20 cellular contexts compared by ENCODE assay signal in genomic region chr20:51507357-51508036, GRCh38. TPM values are rescaled to one million over a fixed set of nuclear protein-coding genes. Genes with fewer than 3 reads are reported as not detected.
DNase-seq lines count a peak whose midpoint lies in the region; ATAC-seq, FAIRE-seq and TF ChIP-seq lines count a peak whose summit lies in the region.
"Had no signal": no experiment of that assay in that cellular context is flagged by ENCODE, and none has a peak within 500 bp of the region (broad histone marks: within the 10 kb centered on the region; RNA-seq: fewer than 3 reads in every experiment).

No MANE protein-coding gene starts in this region.

- no peak overlapping the region for H3K9ac ChIP-seq in colonic mucosa (ENCODE audit: low read depth in 2 of 2, low read length in 2 of 2)

- no peak for TF ChIP-seq CTCF in CD4-positive, alpha-beta T cell (IDR thresholded peaks at IDR 0.05)
- no peak for TF ChIP-seq CTCF in chondrocyte (IDR thresholded peaks at IDR 0.05)
- no peak for TF ChIP-seq CTCF in nephron (IDR thresholded peaks at IDR 0.05; ENCODE audit: unreplicated experiment in 3 of 3)
- no peak for TF ChIP-seq CTCF in mucosa of descending colon (IDR thresholded peaks at IDR 0.05)
- TF ChIP-seq CTCF in colonic mucosa (IDR thresholded peaks at IDR 0.05): no peak

- peaks cover 65% of the 10 kb centered on the region for H3K4me1 Mint-ChIP-seq in CD4-positive, alpha-beta T cell (ENCODE audit: low read depth)
- peaks cover 60% of the 10 kb centered on the region for H3K4me1 Mint-ChIP-seq in chondrocyte (ENCODE audit: low read depth)
- H3K4me1 Mint-ChIP-seq in nephron: peaks cover 35% of the 10 kb centered on the region
- H3K4me1 Mint-ChIP-seq: WTC11 had no signal

- no peaks in the 10 kb centered on the region for H3K4me1 ChIP-seq in mucosa of descending colon (ENCODE audit: low read depth)
- no peaks in the 10 kb centered on the region for H3K4me1 ChIP-seq in colonic mucosa

- H3K27me3 ChIP-seq in CD4-positive, alpha-beta T cell (ENCODE audit: control insufficient read depth, insufficient read depth, low read length): no peaks in the 10 kb centered on the region
- no peaks in the 10 kb centered on the region for H3K27me3 ChIP-seq in colonic mucosa
- H3K27me3 ChIP-seq: adrenal gland had no signal

- H3K36me3 ChIP-seq in mucosa of descending colon (ENCODE audit: low read depth) (no peaks in the 10 kb centered on the region), colonic mucosa (no peaks in the 10 kb centered on the region)
- H3K36me3 ChIP-seq: adrenal gland had no signal

- POLR2A ChIA-PET in CD4-positive, alpha-beta T cell (lab: Charles Lee): no interaction called here

- H3K36me3 Mint-ChIP-seq in CD4-positive, alpha-beta T cell (ENCODE audit: low read depth): peaks cover 90% of the 10 kb centered on the region
- H3K36me3 Mint-ChIP-seq in chondrocyte (ENCODE audit: low read depth) (peaks cover 2% of the 10 kb centered on the region), nephron (ENCODE audit: low read depth) (no peaks in the 10 kb centered on the region)
- H3K36me3 Mint-ChIP-seq: WTC11 had no signal

- H3K27me3 Mint-ChIP-seq in CD4-positive, alpha-beta T cell: no peaks in the 10 kb centered on the region
- no peaks in the 10 kb centered on the region for H3K27me3 Mint-ChIP-seq in chondrocyte (ENCODE audit: low read depth)
- H3K27me3 Mint-ChIP-seq in nephron (ENCODE audit: low read depth): peaks cover 16% of the 10 kb centered on the region
- H3K27me3 Mint-ChIP-seq: activated CD8-positive, alpha-beta T cell treated with anti-CD3 and anti-CD28 coated beads for 36 hours had no signal

- no peak for ATAC-seq in CD4-positive, alpha-beta T cell (ENCODE audit: poor library complexity)
- no peak for ATAC-seq in mucosa of descending colon
- ATAC-seq: activated CD8-positive, alpha-beta T cell treated with anti-CD3 and anti-CD28 coated beads for 36 hours; WTC11 had no signal

- peak overlapping the region; percentile 39 for H3K27ac Mint-ChIP-seq in CD4-positive, alpha-beta T cell
- H3K27ac Mint-ChIP-seq in chondrocyte (ENCODE audit: unreplicated experiment) (peak overlapping the region; percentile 39), nephron (peak overlapping the region; percentile 18 to 31 (median 22))
- H3K27ac Mint-ChIP-seq: activated CD8-positive, alpha-beta T cell treated with anti-CD3 and anti-CD28 coated beads for 36 hours; WTC11 had no signal

- intact Hi-C loops in CD4-positive, alpha-beta T cell (cut with DNase I, micrococcal nuclease): no loop called here
- intact Hi-C loops in mucosa of descending colon (cut with DNase I, micrococcal nuclease) (no loop called here), colonic mucosa (cut with DNase I) (no loop called here)

- no peak overlapping the region for H3K4me3 ChIP-seq in mucosa of descending colon
- H3K4me3 ChIP-seq in colonic mucosa: no peak overlapping the region
- H3K4me3 ChIP-seq: adrenal gland had no signal

- CTCF ChIA-PET in CD4-positive, alpha-beta T cell (lab: Charles Lee): interaction anchor here (1.0 kb wide), 1 partner anchor 34 kb away, joined by 3 read pairs; no protein-coding TSS in a partner anchor

- H3K27ac ChIP-seq in CD4-positive, alpha-beta T cell (ENCODE audit: low read depth, low read length): no peak overlapping the region
- no peak overlapping the region for H3K27ac ChIP-seq in colonic mucosa
- H3K27ac ChIP-seq: adrenal gland had no signal

- H3K9me3 ChIP-seq in CD4-positive, alpha-beta T cell (ENCODE audit: control insufficient read depth, low read length): no peaks in the 10 kb centered on the region
- H3K9me3 ChIP-seq in mucosa of descending colon (no peaks in the 10 kb centered on the region), colonic mucosa (no peaks in the 10 kb centered on the region)
- H3K9me3 ChIP-seq: adrenal gland had no signal

- FAIRE-seq in HTR-8/SVneo (lab: Jason Lieb, UNC): peak; percentile 76
- FAIRE-seq in RCC 7860 (lab: Jason Lieb, UNC): no peak

- DNase-seq in CD4-positive, alpha-beta T cell: no peak
- DNase-seq in HTR-8/SVneo (ENCODE audit: insufficient read length, low spot score) (no peak), chondrocyte (ENCODE audit: low spot score) (no peak), NCI-H1930 (lab: John Stamatoyannopoulos, UW) (no peak), mucosa of descending colon (no peak), colonic mucosa (no peak), RCC 7860 (ENCODE audit: low spot score) (no peak)
- DNase-seq: activated CD8-positive, alpha-beta T cell treated with anti-CD3 and anti-CD28 coated beads for 36 hours; activated T-cell treated with anti-CD3 and anti-CD28 coated beads, Interleukin-2, amount 50 U/mL, for 48 hours; adrenal gland; DND-41; HCEC 1CT; mesenchymal stem cell; NCI-H1092 treated with DMSO at 0.1 percent for 48 hours; NCI-H2081; NCI-H446 treated with DMSO at 0.1 percent for 48 hours; stimulated activated CD4-positive, alpha-beta T cell treated with anti-CD3 and anti-CD28 coated beads, Interleukin-4, amount 100 ng/mL, for 24 hours; T-helper 9 cell had no signal

- no peaks in the 10 kb centered on the region for H3K9me3 Mint-ChIP-seq in CD4-positive, alpha-beta T cell
- H3K9me3 Mint-ChIP-seq in chondrocyte (ENCODE audit: low read depth): no peaks in the 10 kb centered on the region
- no peaks in the 10 kb centered on the region for H3K9me3 Mint-ChIP-seq in nephron
- H3K9me3 Mint-ChIP-seq: activated CD8-positive, alpha-beta T cell treated with anti-CD3 and anti-CD28 coated beads for 36 hours; WTC11 had no signal

- H3K4me3 Mint-ChIP-seq in CD4-positive, alpha-beta T cell: no peak overlapping the region
- H3K4me3 Mint-ChIP-seq in chondrocyte (ENCODE audit: unreplicated experiment): no peak overlapping the region
- H3K4me3 Mint-ChIP-seq in nephron: peak overlapping the region in 1 of 3 experiments; percentile 2
- H3K4me3 Mint-ChIP-seq: activated CD8-positive, alpha-beta T cell treated with anti-CD3 and anti-CD28 coated beads for 36 hours; WTC11 had no signal

RNA-seq across cellular contexts. Expression of gene NFATC2, which starts 35.0 kb away (rescaled TPM):
- total RNA-seq in CD4-positive, alpha-beta T cell: 10 to 100 TPM; 32.5 to 33.2 TPM
- total RNA-seq in chondrocyte: 2.0 to 2.6 TPM (median 2.2 TPM) in 3 replicates
- 1 to 10 TPM; 6.2 to 7.3 (median 7.2) TPM for total RNA-seq in mucosa of descending colon
- 1 to 10 TPM; 5.8 to 7.3 TPM for total RNA-seq in colonic mucosa
